In genomic region chr7:28836661-28837060, GRCh38 we compare ENCODE assay signal across 27 cellular contexts.
"Had no signal": no experiment of that assay in that cellular context is flagged by ENCODE, and none has a peak within 500 bp of the region (broad histone marks: within the 10 kb centered on the region; RNA-seq: fewer than 3 reads in every experiment).

No MANE protein-coding gene starts in this region.

- H3K4me3 ChIP-seq: esophagus muscularis mucosa, gastroesophageal sphincter, heart right ventricle had no signal

- ATAC-seq: activated CD4-positive, alpha-beta T cell treated with anti-CD3 and anti-CD28 coated beads for 36 hours; activated CD8-positive, alpha-beta memory T cell treated with anti-CD3 and anti-CD28 coated beads, Interleukin-2, amount 10 ng/mL, durations not matched to agents 7 days and 5 days; activated CD8-positive, alpha-beta T cell treated with anti-CD3 and anti-CD28 coated beads, Interleukin-2, amount 10 ng/mL, durations not matched to agents 7 days and 5 days; activated naive CD8-positive, alpha-beta T cell treated with anti-CD3 and anti-CD28 coated beads, Interleukin-2, amount 50 U/mL, for 24 hours; effector memory CD8-positive, alpha-beta T cell; gastroesophageal sphincter; heart right ventricle had no signal

- H3K36me3 ChIP-seq: brain microvascular endothelial cell, esophagus muscularis mucosa, gastroesophageal sphincter, heart right ventricle had no signal

- H3K27me3 ChIP-seq: brain microvascular endothelial cell, esophagus muscularis mucosa, gastroesophageal sphincter, heart right ventricle had no signal

- H3K4me1 ChIP-seq: esophagus muscularis mucosa, gastroesophageal sphincter, heart right ventricle had no signal

- DNase-seq: activated CD4-positive, alpha-beta memory T cell treated with anti-CD3 and anti-CD28 coated beads for 36 hours; activated CD4-positive, alpha-beta T cell treated with anti-CD3 and anti-CD28 coated beads for 36 hours; activated CD4-positive, alpha-beta T cell treated with anti-CD3 and anti-CD28 coated beads, Interleukin-2, amount 10 ng/mL, durations not matched to agents 24 days and 14 days; activated CD4-positive, CD25-positive, alpha-beta regulatory T cell; activated CD4-positive, CD25-positive, alpha-beta regulatory T cell treated with anti-CD3 and anti-CD28 coated beads, Interleukin-2, amount 50 U/mL, for 72 hours; activated CD8-positive, alpha-beta memory T cell treated with anti-CD3 and anti-CD28 coated beads, Interleukin-2, amount 10 ng/mL, durations not matched to agents 7 days and 5 days; activated CD8-positive, alpha-beta memory T cell treated with anti-CD3 and anti-CD28 coated beads, Interleukin-2, amount 50 U/mL, for 4 hours; activated CD8-positive, alpha-beta T cell treated with anti-CD3 and anti-CD28 coated beads, Interleukin-2, amount 10 ng/mL, durations not matched to agents 7 days and 5 days; activated effector memory CD4-positive, alpha-beta T cell treated with anti-CD3 and anti-CD28 coated beads, Interleukin-2, amount 50 U/mL, for 16 hours; activated naive CD4-positive, alpha-beta T cell treated with anti-CD3 and anti-CD28 coated beads for 36 hours; activated naive CD8-positive, alpha-beta T cell treated with anti-CD3 and anti-CD28 coated beads for 36 hours; activated naive CD8-positive, alpha-beta T cell treated with anti-CD3 and anti-CD28 coated beads, Interleukin-2, amount 50 U/mL, for 24 hours; activated T-cell treated with anti-CD3 and anti-CD28 coated beads, Interleukin-2, amount 50 U/mL, for 1 hour; activated T-cell treated with anti-CD3 and anti-CD28 coated beads, Interleukin-2, amount 50 U/mL, for 48 hours; amniotic stem cell; anterior cingulate cortex; cortex of kidney; dermis blood vessel endothelial cell; effector CD4-positive, alpha-beta T cell; effector memory CD8-positive, alpha-beta T cell; erythroblast; foreskin melanocyte; heart right ventricle; T-helper 2 cell had no signal

- H3K9me3 ChIP-seq: esophagus muscularis mucosa, gastroesophageal sphincter, heart right ventricle had no signal
